ENCODE assay signal across 9 cellular contexts in genomic region chr12:54300732-54301427, GRCh38. TPM values are rescaled to one million over a fixed set of nuclear protein-coding genes. Genes with fewer than 3 reads are reported as not detected.
A peak's percentile ranks its signal among the peaks of the same experiment; 100 is the strongest.
DNase-seq lines count a peak whose midpoint lies in the region; ATAC-seq, FAIRE-seq and TF ChIP-seq lines count a peak whose summit lies in the region.
"Had no signal": no experiment of that assay in that cellular context is flagged by ENCODE, and none has a peak within 500 bp of the region (broad histone marks: within the 10 kb centered on the region; RNA-seq: fewer than 3 reads in every experiment).

NFE2 (minus strand) TSS chr12:54301015; CDS start chr12:54295248, 5,767 bp downstream.

- H3K36me3 ChIP-seq in SJCRH30 = no peaks in the 10 kb centered on the region

- no peak within 1 kb of the TSS for H3K27ac ChIP-seq in SJCRH30

- H3K4me1 Mint-ChIP-seq in CD14-positive monocyte = peaks cover 79% of the 10 kb centered on the region
- H3K4me1 Mint-ChIP-seq in stimulated activated naive CD8-positive, alpha-beta T cell treated with anti-CD3 and anti-CD28 coated beads, Interleukin-15, amount 100 ng/mL, for 72 hours = peaks cover 29% of the 10 kb centered on the region

- peak; percentile 71 for ATAC-seq in left colon
- peak; percentile 63 for ATAC-seq in stimulated activated naive CD8-positive, alpha-beta T cell treated with anti-CD3 and anti-CD28 coated beads, Interleukin-15, amount 100 ng/mL, for 72 hours
- ATAC-seq in HG03159 (IDR thresholded peaks at IDR 0.05; ENCODE audit: unreplicated experiment) = no peak

- H3K36me3 Mint-ChIP-seq in CD14-positive monocyte = peaks cover 4 to 22% of the 10 kb centered on the region in 2 donors

- H3K4me3 ChIP-seq in SJCRH30 = no peak within 1 kb of the TSS
- H3K4me3 ChIP-seq in cardiac fibroblast (replicated peaks in 1 of 2; ENCODE audit: low read depth in 2 of 2, low read length in 2 of 2) = peak within 1 kb of the TSS; percentile 16 to 32

- FAIRE-seq in HTR-8/SVneo (lab: Jason Lieb, UNC) = no peak
- FAIRE-seq: islet of Langerhans had no signal

- peak within 1 kb of the TSS; percentile 86 to 99 for H3K4me3 Mint-ChIP-seq in CD14-positive monocyte
- H3K4me3 Mint-ChIP-seq in stimulated activated naive CD8-positive, alpha-beta T cell treated with anti-CD3 and anti-CD28 coated beads, Interleukin-15, amount 100 ng/mL, for 72 hours = peak within 1 kb of the TSS; percentile 55 to 58

- TF ChIP-seq CTCF in CD14-positive monocyte (IDR thresholded peaks at IDR 0.05) (no peak), cardiac fibroblast (IDR thresholded peaks at IDR 0.05; ENCODE audit: low read depth, low read length) (no peak)

- H3K9me3 Mint-ChIP-seq in CD14-positive monocyte = peaks cover 0 to 4% (median 0%) of the 10 kb centered on the region in 7 donors
- H3K9me3 Mint-ChIP-seq in stimulated activated naive CD8-positive, alpha-beta T cell treated with anti-CD3 and anti-CD28 coated beads, Interleukin-15, amount 100 ng/mL, for 72 hours = no peaks in the 10 kb centered on the region

- peaks cover 3% of the 10 kb centered on the region; the same call in 1 of the 2 replicates for H3K27me3 ChIP-seq in SJCRH30

- DNase-seq in CD14-positive monocyte (ENCODE audit: low spot score) = peak; percentile 61
- DNase-seq in HTR-8/SVneo (ENCODE audit: insufficient read length, low spot score) = peak; percentile 68
- peak; percentile 78 to 81 for DNase-seq in SJCRH30
- peak; percentile 52 to 81 for DNase-seq in cardiac fibroblast (ENCODE audit: low read depth in 2 of 2)
- peak in 1 of 2 donors; percentile 60 for DNase-seq in left colon
- no peak for DNase-seq in stimulated activated naive CD8-positive, alpha-beta T cell treated with anti-CD3 and anti-CD28 coated beads, Interleukin-15, amount 100 ng/mL, for 72 hours
- no peak for DNase-seq in GM19240 (ENCODE audit: insufficient read length, low spot score)

- H3K9me3 ChIP-seq in SJCRH30 (replicated peaks) = no peaks in the 10 kb centered on the region

- H3K27me3 Mint-ChIP-seq in CD14-positive monocyte (ENCODE audit: low read depth in 3 of 3) = peaks cover 0 to 1% (median 1%) of the 10 kb centered on the region in 3 donors
- H3K27me3 Mint-ChIP-seq in stimulated activated naive CD8-positive, alpha-beta T cell treated with anti-CD3 and anti-CD28 coated beads, Interleukin-15, amount 100 ng/mL, for 72 hours = peaks cover 74% of the 10 kb centered on the region

- H3K4me1 ChIP-seq in SJCRH30 = peaks cover 21% of the 10 kb centered on the region

- intact Hi-C loops in CD14-positive monocyte (cut with micrococcal nuclease) = loop anchor here in 1 of 2 donors (2.0 kb wide), 1 partner anchor 28 kb away; no protein-coding TSS in a partner anchor
- intact Hi-C loops in left colon (cut with DNase I, micrococcal nuclease) = no loop called here

- H3K27ac Mint-ChIP-seq in CD14-positive monocyte = peak within 1 kb of the TSS; percentile 90 to 93 (median 91)
- H3K27ac Mint-ChIP-seq in stimulated activated naive CD8-positive, alpha-beta T cell treated with anti-CD3 and anti-CD28 coated beads, Interleukin-15, amount 100 ng/mL, for 72 hours = no peak within 1 kb of the TSS

RNA-seq across cellular contexts. Expression of gene NFE2, which starts in this region (rescaled TPM):
- 100 to 1,000 TPM in 1 of 2 donors, 10 to 100 TPM in 1; 79.5 to 157 TPM for polyA plus RNA-seq in CD14-positive monocyte
- not detected in 2 replicates for total RNA-seq in SJCRH30 (2014; rRNA removed; shearing (Covaris generic))
- under 1 TPM; 0.14 to 0.18 TPM for total RNA-seq in left colon

Comparison
In these comparisons a context has a peak if more than half of its experiments do, and no peak if none do; other contexts are left out.
1. Peak in DNase-seq in SJCRH30; RNA of the gene not detected or under 1 TPM.
2. Peak in ATAC-seq in left colon; RNA of the gene not detected or under 1 TPM.
3. DNase-seq: peak in CD14-positive monocyte (single experiment), HTR-8/SVneo (single experiment) and cardiac fibroblast (2 of 2); none in stimulated activated naive CD8-positive, alpha-beta T cell treated with anti-CD3 and anti-CD28 coated beads, Interleukin-15, amount 100 ng/mL, for 72 hours (0 of 2) and GM19240 (single experiment).
4. H3K27ac Mint-ChIP-seq: peak in CD14-positive monocyte (7 of 7); none in stimulated activated naive CD8-positive, alpha-beta T cell treated with anti-CD3 and anti-CD28 coated beads, Interleukin-15, amount 100 ng/mL, for 72 hours (0 of 2).